In genomic region chr1:41622402-41622801, GRCh38 we compare ENCODE assay signal across 1 cellular context.
TF ChIP-seq lines count a peak whose summit lies in the region.

No MANE protein-coding gene starts in this region.

TF ChIP-seq in GM12878, 131 proteins besides CTCF, POLR2A, EP300 and RAD21 (continued from another document):
- TF ChIP-seq SRF (IDR thresholded peaks at IDR 0.05; ENCODE audit: low read depth in 2 of 2, low read length in 2 of 2) (no peak), EZH2 (IDR thresholded peaks at IDR 0.05; ENCODE audit: borderline replicate concordance, control insufficient read depth, low read depth, low read length) (no peak), CEBPB (IDR thresholded peaks at IDR 0.05; ENCODE audit: borderline replicate concordance in 1 of 2, low read depth in 2 of 2, low read length in 2 of 2) (no peak), BACH1 (IDR thresholded peaks at IDR 0.05; ENCODE audit: borderline replicate concordance) (no peak), ZBTB11 (CRISPR knock-in tag; IDR thresholded peaks at IDR 0.05) (no peak), HCFC1 (IDR thresholded peaks at IDR 0.05; ENCODE audit: low read length) (no peak), ESRRA (IDR thresholded peaks at IDR 0.05; ENCODE audit: low read length) (no peak), POLR2AphosphoS5 (IDR thresholded peaks at IDR 0.05; ENCODE audit: low read length) (no peak), IKZF1 (conservative IDR thresholded peaks at IDR 0.05) (no peak), SMAD1 (IDR thresholded peaks at IDR 0.05; ENCODE audit: low read depth, partially characterized antibody) (no peak), KLF5 (IDR thresholded peaks at IDR 0.05; ENCODE audit: partially characterized antibody) (no peak), MEF2B (IDR thresholded peaks at IDR 0.05; ENCODE audit: partially characterized antibody, poor library complexity, severe bottlenecking) (no peak), TCF12 (IDR thresholded peaks at IDR 0.05; ENCODE audit: low read depth, low read length) (no peak), PKNOX1 (IDR thresholded peaks at IDR 0.05) (no peak)
- TF ChIP-seq, protein P1, sequence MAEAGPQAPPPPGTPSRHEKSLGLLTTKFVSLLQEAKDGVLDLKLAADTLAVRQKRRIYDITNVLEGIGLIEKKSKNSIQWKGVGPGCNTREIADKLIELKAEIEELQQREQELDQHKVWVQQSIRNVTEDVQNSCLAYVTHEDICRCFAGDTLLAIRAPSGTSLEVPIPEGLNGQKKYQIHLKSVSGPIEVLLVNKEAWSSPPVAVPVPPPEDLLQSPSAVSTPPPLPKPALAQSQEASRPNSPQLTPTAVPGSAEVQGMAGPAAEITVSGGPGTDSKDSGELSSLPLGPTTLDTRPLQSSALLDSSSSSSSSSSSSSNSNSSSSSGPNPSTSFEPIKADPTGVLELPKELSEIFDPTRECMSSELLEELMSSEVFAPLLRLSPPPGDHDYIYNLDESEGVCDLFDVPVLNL (IDR thresholded peaks at IDR 0.05; ENCODE audit: low read depth, low read length), result no peak
